8 cellular contexts compared by ENCODE assay signal in genomic region chr1:93707956-93708355, GRCh38. TPM values are rescaled to one million over a fixed set of nuclear protein-coding genes. Genes with fewer than 3 reads are reported as not detected.
A peak's percentile ranks its signal among the peaks of the same experiment; 100 is the strongest.
DNase-seq lines count a peak whose midpoint lies in the region; ATAC-seq and TF ChIP-seq lines count a peak whose summit lies in the region.

No MANE protein-coding gene starts in this region.

- peaks cover 54% of the 10 kb centered on the region for H3K4me1 Mint-ChIP-seq in HFFc6 (ENCODE audit: low read depth)

- H3K36me3 Mint-ChIP-seq in HFFc6 (ENCODE audit: low read depth): no peaks in the 10 kb centered on the region

- ATAC-seq in GM21390 (IDR thresholded peaks at IDR 0.05; ENCODE audit: unreplicated experiment): peak; percentile 68
- ATAC-seq in HG03558 (IDR thresholded peaks at IDR 0.05; ENCODE audit: extremely low read depth, unreplicated experiment): peak; percentile 61

- H3K27me3 Mint-ChIP-seq in HFFc6 (ENCODE audit: insufficient read depth): no peaks in the 10 kb centered on the region

- no peak overlapping the region for H3K4me3 Mint-ChIP-seq in HFFc6

- no peak overlapping the region for H3K4me3 ChIP-seq in epithelial cell of esophagus (ENCODE audit: low read length)

- H3K27ac Mint-ChIP-seq in HFFc6: no peak overlapping the region

- DNase-seq in GM13977 (ENCODE audit: low spot score) (peak; percentile 63), epithelial cell of esophagus (ENCODE audit: low read depth) (peak; percentile 31), NCI-H345 treated with DMSO at 0.1 percent for 48 hours (lab: John Stamatoyannopoulos, UW; ENCODE audit: unreplicated experiment) (no peak), iPS-NIHi7 (ENCODE audit: extremely low spot score) (no peak), NCI-H1436 (lab: John Stamatoyannopoulos, UW) (no peak), HFFc6 (no peak)

- in situ Hi-C loops in GM13977 (cut with MboI; ENCODE audit: low pct_unique_long_range_greater_than_20kb, low sequenced_read_pairs, unreplicated experiment): no loop called here

- TF ChIP-seq CTCF in GM13977 (IDR thresholded peaks at IDR 0.05; ENCODE audit: extremely low read depth, insufficient read depth, missing control alignments) (no peak), epithelial cell of esophagus (IDR thresholded peaks at IDR 0.05; ENCODE audit: insufficient read depth, low read depth, low read length, missing control alignments) (no peak), HFFc6 (IDR thresholded peaks at IDR 0.05) (no peak)

- H3K9me3 Mint-ChIP-seq in HFFc6: no peaks in the 10 kb centered on the region

RNA-seq across cellular contexts. Expression of gene BCAR3, which starts 26.3 kb away (rescaled TPM):
- 10 to 100 TPM; 24.4 to 55.1 (median 26.2) TPM for total RNA-seq in HFFc6 (2021; fragmentation: NEBNext Ultra II Directional; extraction: Animal tissue kit (Norgen Biotek cat#: 25700))

Comparison
In these comparisons a context has a peak if more than half of its experiments do, and no peak if none do; other contexts are left out.
1. DNase-seq: peak in GM13977 (single experiment) and epithelial cell of esophagus (single experiment); none in NCI-H345 treated with DMSO at 0.1 percent for 48 hours (single experiment), iPS-NIHi7 (single experiment), NCI-H1436 (single experiment) and HFFc6 (single experiment).